Comparison of ENCODE assay signal across 25 cellular contexts in the genomic region with DNA sequence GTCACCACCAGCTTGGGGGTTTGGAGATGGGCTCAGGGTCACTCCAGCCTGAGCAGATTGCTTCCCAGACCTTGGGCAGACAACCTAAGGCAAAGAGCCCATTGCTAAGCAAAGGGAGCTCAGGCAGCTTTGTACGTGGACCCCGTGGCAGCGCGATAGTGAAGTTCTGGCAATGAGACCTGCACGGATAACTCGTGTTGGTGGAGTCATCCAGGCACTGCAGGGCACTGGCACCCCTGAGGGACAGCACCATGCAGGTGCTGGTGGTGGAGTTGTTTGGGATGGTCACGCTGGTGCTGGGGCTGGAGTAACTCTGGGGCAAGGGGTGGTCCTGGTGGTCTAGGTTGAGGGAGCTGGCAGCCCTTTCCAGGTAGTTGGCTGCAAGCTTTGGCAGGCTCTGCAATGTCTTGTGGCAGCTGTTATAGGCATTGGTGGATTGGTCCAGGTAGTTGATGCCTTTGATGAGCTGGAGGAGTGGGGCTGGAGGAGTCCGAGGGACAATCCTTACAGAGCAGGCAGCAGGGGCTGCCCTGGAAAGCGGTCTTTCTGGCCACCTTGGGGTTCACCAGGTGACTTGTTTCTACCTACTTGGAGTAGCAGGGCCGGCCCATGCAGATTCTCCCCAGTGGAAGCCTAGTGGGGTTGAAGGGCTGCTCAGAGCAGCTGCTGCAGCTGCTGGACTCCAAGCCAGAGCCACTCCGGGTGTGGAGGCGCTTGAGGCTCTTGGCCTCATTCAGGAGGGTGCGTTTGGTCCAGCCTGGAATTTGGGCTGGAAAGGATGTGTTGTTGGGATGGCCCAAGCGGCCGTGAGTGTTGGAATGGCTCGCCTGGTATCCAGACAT. TPM values are rescaled to one million over a fixed set of nuclear protein-coding genes. Genes with fewer than 3 reads are reported as not detected.
"Had no signal": no experiment of that assay in that cellular context is flagged by ENCODE, and none has a peak within 500 bp of the region (broad histone marks: within the 10 kb centered on the region; RNA-seq: fewer than 3 reads in every experiment).

No MANE protein-coding gene starts in this region.

- H3K9me3 Mint-ChIP-seq: immature natural killer cell, mesothelial cell of epicardium, naive B cell, nephron had no signal

- H3K36me3 ChIP-seq: breast epithelium, esophagus muscularis mucosa, right lobe of liver, spleen had no signal

- H3K27ac Mint-ChIP-seq: immature natural killer cell, mesothelial cell of epicardium, nephron had no signal

- DNase-seq: central memory CD4-positive, alpha-beta T cell; effector CD4-positive, alpha-beta T cell; foreskin fibroblast; immature natural killer cell; left colon; naive B cell; right lobe of liver; spleen; stimulated activated CD4-positive, alpha-beta T cell treated with anti-CD3 and anti-CD28 coated beads, Interleukin-15, amount 100 ng/mL, for 24 hours; stimulated activated CD4-positive, alpha-beta T cell treated with anti-CD3 and anti-CD28 coated beads, Interleukin-1b, Interleukin-23, amount 100 ng/mL, for 48 hours; stimulated activated CD4-positive, alpha-beta T cell treated with anti-CD3 and anti-CD28 coated beads, Interleukin-4, amount 100 ng/mL, for 4 hours; stimulated activated naive CD4-positive, alpha-beta T cell treated with Interleukin-2 at 50 U/mL for 16 hours had no signal

- H3K27me3 ChIP-seq: breast epithelium, esophagus muscularis mucosa, right lobe of liver, spleen had no signal

- H3K27ac ChIP-seq: breast epithelium, coronary artery, esophagus muscularis mucosa, right lobe of liver, spleen had no signal

- H3K36me3 Mint-ChIP-seq: immature natural killer cell, mesothelial cell of epicardium, naive B cell had no signal

- H3K4me3 Mint-ChIP-seq: immature natural killer cell, mesothelial cell of epicardium, nephron had no signal

- H3K4me1 Mint-ChIP-seq: immature natural killer cell, naive B cell had no signal

- H3K4me3 ChIP-seq: breast epithelium, coronary artery, esophagus muscularis mucosa, right lobe of liver, spleen had no signal

- H3K4me1 ChIP-seq: breast epithelium, right lobe of liver had no signal

- ATAC-seq: left colon, right lobe of liver had no signal

- H3K9me3 ChIP-seq: breast epithelium, esophagus muscularis mucosa, right lobe of liver, spleen had no signal

RNA-seq across cellular contexts. Expression of a gene that starts 25.9 kb away (rescaled TPM):
- total RNA-seq: breast epithelium, chondrocyte, esophagus muscularis mucosa, kidney epithelial cell, lower leg skin, mesothelial cell of epicardium, osteocyte, renal cortical epithelial cell, right lobe of liver, skeletal muscle tissue, urinary bladder had no signal
- polyA plus RNA-seq: immature natural killer cell had no signal

RNA-seq across cellular contexts. Expression of a gene that starts 50.5 kb away (rescaled TPM):
- total RNA-seq: breast epithelium, chondrocyte, dermis microvascular lymphatic vessel endothelial cell, esophagus muscularis mucosa, kidney epithelial cell, lower leg skin, mesothelial cell of epicardium, osteocyte, renal cortical epithelial cell, skeletal muscle tissue, urinary bladder had no signal
- polyA plus RNA-seq: immature natural killer cell had no signal
